ENCODE assay signal across 8 cellular contexts in the genomic region with DNA sequence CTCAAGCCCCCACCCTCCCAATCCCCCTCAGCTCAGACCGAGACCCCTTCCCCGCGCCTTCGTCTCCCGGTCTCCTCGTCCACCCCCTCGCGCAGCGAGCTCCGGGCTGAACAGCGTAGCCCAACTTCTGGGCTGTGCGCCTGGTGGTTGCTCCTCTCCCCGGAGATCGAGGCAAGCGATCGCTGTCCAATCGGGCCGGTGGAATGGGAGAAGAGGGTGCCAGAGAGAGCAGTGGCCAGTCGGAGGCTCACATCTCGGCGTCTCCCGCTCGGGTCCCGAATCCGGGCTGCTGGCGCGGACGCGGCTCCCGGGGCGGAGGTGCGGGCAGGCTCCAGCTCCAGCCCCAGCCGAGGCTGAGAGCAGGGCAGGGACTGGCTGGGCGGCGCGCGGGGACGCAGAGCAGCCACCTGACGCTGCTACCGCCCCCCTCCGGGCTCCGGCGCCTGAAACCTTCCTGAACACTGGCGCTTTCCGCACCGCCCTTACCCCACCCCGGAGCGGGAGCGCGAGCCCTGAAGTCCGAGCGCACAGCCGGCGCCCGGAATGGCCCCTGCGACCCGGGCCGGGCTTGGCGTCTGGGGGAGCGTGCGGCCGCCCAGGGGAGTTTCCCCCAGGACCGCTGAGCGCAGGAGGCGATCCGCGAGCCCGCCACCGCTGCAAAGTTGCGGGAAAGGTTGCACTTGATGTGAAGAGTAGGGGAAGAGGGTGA. TPM values are rescaled to one million over a fixed set of nuclear protein-coding genes. Genes with fewer than 3 reads are reported as not detected.
A peak's percentile ranks its signal among the peaks of the same experiment; 100 is the strongest.
DNase-seq lines count a peak whose midpoint lies in the region; ATAC-seq and TF ChIP-seq lines count a peak whose summit lies in the region.

No MANE protein-coding gene starts in this region.

- H3K4me1 ChIP-seq in upper lobe of right lung, result no peaks in the 10 kb centered on the region

- peaks cover 36% of the 10 kb centered on the region for H3K27me3 ChIP-seq in kidney epithelial cell (ENCODE audit: control insufficient read depth, insufficient read depth, low read length)
- peaks cover 60% of the 10 kb centered on the region for H3K27me3 ChIP-seq in upper lobe of right lung

- no peaks in the 10 kb centered on the region for H3K9me3 Mint-ChIP-seq in activated CD8-positive, alpha-beta memory T cell treated with anti-CD3 and anti-CD28 coated beads, Interleukin-2, amount 10 ng/mL, durations not matched to agents 7 days and 5 days (ENCODE audit: low read depth)

- DNase-seq in ELF-1 (ENCODE audit: low read depth, low spot score), result peak; percentile 86
- DNase-seq in NCI-H1417 treated with DMSO at 0.1 percent for 48 hours (lab: John Stamatoyannopoulos, UW), result peak; percentile 70
- DNase-seq in astrocyte of the spinal cord (ENCODE audit: low read depth, low spot score), result peak; percentile 39
- no peak for DNase-seq in kidney epithelial cell (ENCODE audit: low read depth)
- DNase-seq in upper lobe of right lung, result peak; percentile 65
- no peak for DNase-seq in activated CD8-positive, alpha-beta memory T cell treated with anti-CD3 and anti-CD28 coated beads, Interleukin-2, amount 10 ng/mL, durations not matched to agents 7 days and 5 days

- CTCF ChIA-PET in activated CD8-positive, alpha-beta memory T cell treated with anti-CD3 and anti-CD28 coated beads, Interleukin-2, amount 10 ng/mL, durations not matched to agents 7 days and 5 days (lab: Charles Lee), result no interaction called here

- H3K9me3 ChIP-seq in upper lobe of right lung, result no peaks in the 10 kb centered on the region

- H3K4me3 Mint-ChIP-seq in activated CD8-positive, alpha-beta memory T cell treated with anti-CD3 and anti-CD28 coated beads, Interleukin-2, amount 10 ng/mL, durations not matched to agents 7 days and 5 days, result no peak overlapping the region

- H3K4me3 ChIP-seq in astrocyte of the spinal cord (ENCODE audit: low read depth, low read length) (peak overlapping the region; percentile 31), kidney epithelial cell (ENCODE audit: low read depth, low read length) (peak overlapping the region; percentile 21), upper lobe of right lung (peak overlapping the region; percentile 11)

- H3K36me3 ChIP-seq in kidney epithelial cell (ENCODE audit: control insufficient read depth, insufficient read depth, low read length) (no peaks in the 10 kb centered on the region), upper lobe of right lung (no peaks in the 10 kb centered on the region)

- TF ChIP-seq CTCF in astrocyte of the spinal cord (IDR thresholded peaks at IDR 0.05; ENCODE audit: low read depth, low read length), result no peak
- no peak for TF ChIP-seq CTCF in kidney epithelial cell (IDR thresholded peaks at IDR 0.05; ENCODE audit: insufficient read depth, low read length, poor library complexity, severe bottlenecking)
- no peak for TF ChIP-seq CTCF in upper lobe of right lung (IDR thresholded peaks at IDR 0.05)

- intact Hi-C loops in upper lobe of right lung (cut with DNase I), result no loop called here

- peak; percentile 65 for ATAC-seq in upper lobe of right lung
- ATAC-seq in GM18870 (IDR thresholded peaks at IDR 0.05; ENCODE audit: unreplicated experiment), result no peak
- no peak for ATAC-seq in HG02870 (IDR thresholded peaks at IDR 0.05; ENCODE audit: unreplicated experiment)
- no peak for ATAC-seq in activated CD8-positive, alpha-beta memory T cell treated with anti-CD3 and anti-CD28 coated beads, Interleukin-2, amount 10 ng/mL, durations not matched to agents 7 days and 5 days

- H3K27ac ChIP-seq in upper lobe of right lung, result no peak overlapping the region

- no peaks in the 10 kb centered on the region for H3K4me1 Mint-ChIP-seq in activated CD8-positive, alpha-beta memory T cell treated with anti-CD3 and anti-CD28 coated beads, Interleukin-2, amount 10 ng/mL, durations not matched to agents 7 days and 5 days

- H3K27me3 Mint-ChIP-seq in activated CD8-positive, alpha-beta memory T cell treated with anti-CD3 and anti-CD28 coated beads, Interleukin-2, amount 10 ng/mL, durations not matched to agents 7 days and 5 days, result peaks cover 35% of the 10 kb centered on the region

- no peaks in the 10 kb centered on the region for H3K36me3 Mint-ChIP-seq in activated CD8-positive, alpha-beta memory T cell treated with anti-CD3 and anti-CD28 coated beads, Interleukin-2, amount 10 ng/mL, durations not matched to agents 7 days and 5 days

- in situ Hi-C loops in astrocyte of the spinal cord (cut with HindIII; ENCODE audit: low sequenced_read_pairs), result no loop called here

- no peak overlapping the region for H3K27ac Mint-ChIP-seq in activated CD8-positive, alpha-beta memory T cell treated with anti-CD3 and anti-CD28 coated beads, Interleukin-2, amount 10 ng/mL, durations not matched to agents 7 days and 5 days

RNA-seq across cellular contexts. Expression of a gene that starts 0.5 kb away (rescaled TPM):
- total RNA-seq in kidney epithelial cell (not detected in 2 replicates), upper lobe of right lung (0.29 TPM)
- not detected for total RNA-seq in activated CD8-positive, alpha-beta memory T cell treated with anti-CD3 and anti-CD28 coated beads, Interleukin-2, amount 10 ng/mL, durations not matched to agents 7 days and 5 days

Comparison
In these comparisons a context has a peak if more than half of its experiments do, and no peak if none do; other contexts are left out.
1. DNase-seq: peak in ELF-1 (single experiment), NCI-H1417 treated with DMSO at 0.1 percent for 48 hours (single experiment), astrocyte of the spinal cord (single experiment) and upper lobe of right lung (single experiment); none in kidney epithelial cell (single experiment) and activated CD8-positive, alpha-beta memory T cell treated with anti-CD3 and anti-CD28 coated beads, Interleukin-2, amount 10 ng/mL, durations not matched to agents 7 days and 5 days (single experiment).
2. Peak in every context shown above with its lines, with median percentiles within 50 percentile points of each other: H3K4me3 ChIP-seq.